Comparison of ENCODE assay signal across 22 cellular contexts in the genomic region with DNA sequence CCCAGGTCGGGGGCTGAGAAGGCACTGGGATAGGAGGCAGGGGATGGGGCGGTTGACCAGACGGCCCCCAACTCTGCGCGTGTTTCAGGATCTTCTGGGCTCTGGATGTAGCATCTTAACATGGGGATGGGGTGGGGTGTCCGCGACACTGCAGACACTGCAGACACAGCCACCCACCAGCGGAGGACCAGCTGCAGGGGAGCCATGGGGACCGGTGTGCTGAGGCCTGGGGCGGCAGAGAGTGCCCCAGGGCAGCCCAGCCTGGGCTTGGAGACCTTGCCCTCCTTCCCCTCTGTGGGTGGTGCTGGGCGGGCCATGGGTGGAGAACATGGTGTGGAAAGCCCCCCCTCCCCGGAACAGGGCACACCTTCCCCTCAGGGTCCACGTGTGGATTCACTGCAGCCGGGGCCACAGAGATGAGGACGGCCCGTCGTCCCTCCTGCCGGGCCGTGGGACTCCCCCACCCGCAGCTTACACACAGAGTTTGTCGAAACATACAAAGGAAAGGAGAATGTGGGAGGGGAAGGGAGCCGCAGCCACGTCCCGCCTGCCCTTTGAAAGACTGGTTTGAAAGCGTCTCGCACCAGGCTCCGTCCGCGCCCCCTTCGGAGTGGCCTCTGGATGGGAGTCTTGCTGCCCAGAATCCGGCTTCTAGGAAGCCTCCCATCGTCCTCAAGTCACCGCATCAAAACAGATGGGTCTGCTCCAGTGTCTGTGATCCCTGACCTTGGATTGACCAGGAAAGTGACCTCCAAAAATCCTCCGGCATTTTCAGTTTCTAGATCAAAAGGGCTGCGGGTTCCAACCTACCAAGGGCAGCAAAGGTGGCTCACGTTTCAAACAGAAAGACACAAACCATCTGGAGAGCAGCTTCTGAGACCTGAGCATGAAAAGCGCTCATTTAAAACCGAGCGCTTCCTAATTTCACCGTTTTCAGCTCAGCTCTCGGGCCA.
"Had no signal": no experiment of that assay in that cellular context is flagged by ENCODE, and none has a peak within 500 bp of the region (broad histone marks: within the 10 kb centered on the region; RNA-seq: fewer than 3 reads in every experiment).

No MANE protein-coding gene starts in this region.

- H3K9me3 Mint-ChIP-seq: central memory CD8-positive, alpha-beta T cell; immature natural killer cell; nephron; stimulated activated effector memory CD8-positive, alpha-beta T cell treated with anti-CD3 and anti-CD28 coated beads, Interleukin-12 subunit alpha, Interleukin-12 subunit beta, amount 100 ng/mL, for 72 hours had no signal

- H3K4me3 Mint-ChIP-seq: central memory CD8-positive, alpha-beta T cell; immature natural killer cell; naive B cell; stimulated activated effector memory CD8-positive, alpha-beta T cell treated with anti-CD3 and anti-CD28 coated beads, Interleukin-12 subunit alpha, Interleukin-12 subunit beta, amount 100 ng/mL, for 72 hours had no signal

- H3K36me3 Mint-ChIP-seq: immature natural killer cell; naive B cell; stimulated activated effector memory CD8-positive, alpha-beta T cell treated with anti-CD3 and anti-CD28 coated beads, Interleukin-12 subunit alpha, Interleukin-12 subunit beta, amount 100 ng/mL, for 72 hours had no signal

- H3K9me3 ChIP-seq: esophagus muscularis mucosa, gastrocnemius medialis, ovary, stomach, thoracic aorta, transverse colon had no signal

- H3K4me1 Mint-ChIP-seq: central memory CD8-positive, alpha-beta T cell; immature natural killer cell; naive B cell; stimulated activated effector memory CD8-positive, alpha-beta T cell treated with anti-CD3 and anti-CD28 coated beads, Interleukin-12 subunit alpha, Interleukin-12 subunit beta, amount 100 ng/mL, for 72 hours had no signal

- H3K4me3 ChIP-seq: dorsolateral prefrontal cortex, esophagus muscularis mucosa, gastrocnemius medialis, ovary, smooth muscle cell, stomach, thoracic aorta, transverse colon had no signal

- H3K27ac ChIP-seq: dorsolateral prefrontal cortex, esophagus muscularis mucosa, gastrocnemius medialis, ovary, stomach, thoracic aorta, transverse colon had no signal

- H3K27me3 ChIP-seq: ovary, transverse colon had no signal

- H3K27me3 Mint-ChIP-seq: central memory CD8-positive, alpha-beta T cell had no signal

- H3K27ac Mint-ChIP-seq: immature natural killer cell; naive B cell; nephron; progenitor cell of endocrine pancreas; stimulated activated effector memory CD8-positive, alpha-beta T cell treated with anti-CD3 and anti-CD28 coated beads, Interleukin-12 subunit alpha, Interleukin-12 subunit beta, amount 100 ng/mL, for 72 hours had no signal

- H3K4me2 ChIP-seq: smooth muscle cell had no signal

- H3K4me1 ChIP-seq: esophagus muscularis mucosa, gastrocnemius medialis, stomach, transverse colon had no signal

- DNase-seq: cortex of kidney; dorsolateral prefrontal cortex; effector CD8-positive, alpha-beta T cell; gastrocnemius medialis; immature natural killer cell; left cardiac atrium; mesendoderm; naive B cell; right cardiac atrium; stimulated activated CD4-positive, alpha-beta T cell treated with anti-CD3 and anti-CD28 coated beads, Interleukin-4, amount 100 ng/mL, for 1 hour; stimulated activated CD8-positive, alpha-beta memory T cell treated with anti-CD3 and anti-CD28 coated beads, Interleukin-4, amount 100 ng/mL, for 48 hours; stomach; substantia nigra; transverse colon had no signal

- H3K36me3 ChIP-seq: esophagus muscularis mucosa, gastrocnemius medialis, ovary, stomach, thoracic aorta, transverse colon had no signal

- ATAC-seq: gastrocnemius medialis; left cardiac atrium; stimulated activated effector memory CD8-positive, alpha-beta T cell treated with anti-CD3 and anti-CD28 coated beads, Interleukin-12 subunit alpha, Interleukin-12 subunit beta, amount 100 ng/mL, for 72 hours had no signal
